ENCODE assay signal across 8 cellular contexts in the genomic region with DNA sequence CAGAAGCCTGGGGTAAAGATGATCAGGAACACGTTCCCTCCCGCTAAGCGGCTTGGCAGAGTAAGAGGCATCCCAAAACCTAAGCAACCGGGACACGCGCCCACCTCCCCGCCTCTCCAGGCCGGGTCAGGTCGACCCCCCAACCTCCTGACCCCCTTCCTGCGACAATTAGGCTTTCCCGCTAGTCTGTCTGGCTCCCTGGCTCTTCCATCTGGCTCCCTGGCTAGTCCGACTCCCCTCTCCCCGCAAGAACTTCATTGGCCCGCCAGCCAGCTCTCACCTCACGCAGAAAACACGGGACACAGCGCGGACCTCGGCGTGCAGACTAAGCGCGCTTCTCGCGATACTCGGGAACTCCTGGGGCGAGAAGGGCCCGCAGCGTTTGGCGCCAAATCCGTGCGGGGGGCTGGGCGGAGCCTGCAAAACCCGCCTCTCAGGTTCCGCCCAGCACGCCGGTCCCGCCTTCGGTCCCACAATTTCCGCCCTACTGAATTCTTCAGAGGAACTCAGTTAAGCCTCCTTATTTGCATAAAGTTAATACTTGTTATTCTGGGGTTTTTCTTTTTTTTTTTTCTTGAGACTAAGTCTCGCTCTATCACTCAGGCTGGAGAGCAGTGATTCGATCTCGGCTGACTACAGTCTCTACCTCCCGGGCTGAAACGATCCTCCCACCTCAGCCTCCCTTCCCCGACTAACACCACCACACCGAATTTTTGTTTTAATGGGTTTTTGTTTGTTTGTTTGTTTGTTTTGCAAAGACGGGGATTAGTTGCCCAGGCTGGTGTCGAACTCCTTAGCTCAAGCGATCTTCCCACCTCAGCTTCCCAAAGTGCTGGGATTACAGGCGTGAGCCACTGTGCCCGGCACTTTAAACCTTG. TPM values are rescaled to one million over a fixed set of nuclear protein-coding genes. Genes with fewer than 3 reads are reported as not detected.
A peak's percentile ranks its signal among the peaks of the same experiment; 100 is the strongest.
DNase-seq lines count a peak whose midpoint lies in the region; ATAC-seq and TF ChIP-seq lines count a peak whose summit lies in the region.

A gene with protein sequence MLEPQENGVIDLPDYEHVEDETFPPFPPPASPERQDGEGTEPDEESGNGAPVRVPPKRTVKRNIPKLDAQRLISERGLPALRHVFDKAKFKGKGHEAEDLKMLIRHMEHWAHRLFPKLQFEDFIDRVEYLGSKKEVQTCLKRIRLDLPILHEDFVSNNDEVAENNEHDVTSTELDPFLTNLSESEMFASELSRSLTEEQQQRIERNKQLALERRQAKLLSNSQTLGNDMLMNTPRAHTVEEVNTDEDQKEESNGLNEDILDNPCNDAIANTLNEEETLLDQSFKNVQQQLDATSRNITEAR (minus strand): TSS at position 327 of the 878 bp plus-strand sequence. CDS start 3,738 bp downstream, outside the sequence.

- TF ChIP-seq CTCF in upper lobe of right lung (IDR thresholded peaks at IDR 0.05), result no peak

- H3K4me1 ChIP-seq in upper lobe of right lung, result no peaks in the 10 kb centered on the region

- intact Hi-C loops in T-helper 1 cell treated with Interleukin-12 subunit alpha and Interleukin-12 subunit beta and Interleukin-4 antibody, amounts not matched to agents 30 ng/mL and 1 ng/mL, for 36 hours (cut with micrococcal nuclease), result loop anchor here (1.0 to 2.0 kb wide), 9 partner anchors 14 to 564 kb away; a partner anchor contains a TSS
- intact Hi-C loops in left cardiac atrium (cut with DNase I), result no loop called here
- intact Hi-C loops in posterior vena cava (cut with DNase I), result no loop called here
- intact Hi-C loops in upper lobe of right lung (cut with DNase I), result no loop called here

- peak; percentile 87 for DNase-seq in NCI-H1694 (lab: John Stamatoyannopoulos, UW)
- DNase-seq in amniotic stem cell (lab: John Stamatoyannopoulos, UW), result peak; percentile 91
- DNase-seq in left cardiac atrium, result peak; percentile 97
- DNase-seq in posterior vena cava (ENCODE audit: low spot score), result peak; percentile 99
- peak; percentile 98 for DNase-seq in upper lobe of right lung

- ATAC-seq in GM18498 (IDR thresholded peaks at IDR 0.05; ENCODE audit: unreplicated experiment) (peak; percentile 91), HG02885 (IDR thresholded peaks at IDR 0.05; ENCODE audit: poor library complexity, unreplicated experiment) (peak; percentile 91), left cardiac atrium (peak; percentile 99 to 100), upper lobe of right lung (peak; percentile 100)

- no peaks in the 10 kb centered on the region for H3K27me3 ChIP-seq in upper lobe of right lung

- H3K36me3 ChIP-seq in upper lobe of right lung, result peaks cover 8% of the 10 kb centered on the region

- peak within 1 kb of the TSS; percentile 62 for H3K4me3 ChIP-seq in upper lobe of right lung

- H3K27ac ChIP-seq in upper lobe of right lung, result peak within 1 kb of the TSS; percentile 75

- no peaks in the 10 kb centered on the region for H3K9me3 ChIP-seq in upper lobe of right lung

RNA-seq across cellular contexts. Expression of the gene that starts here (rescaled TPM):
- total RNA-seq in T-helper 1 cell treated with Interleukin-12 subunit alpha and Interleukin-12 subunit beta and Interleukin-4 antibody, amounts not matched to agents 30 ng/mL and 1 ng/mL, for 36 hours, result 25.1 and 28.8 TPM in 2 replicates
- total RNA-seq in left cardiac atrium, result 1 to 10 TPM; 4.3 to 6.1 TPM
- 1 to 10 TPM; 6.1 to 6.5 TPM for total RNA-seq in posterior vena cava
- total RNA-seq in upper lobe of right lung, result 4.6 TPM

Comparison
In these comparisons a context has a peak if more than half of its experiments do, and no peak if none do; other contexts are left out.
1. Peak in every context shown above with its lines: DNase-seq, ATAC-seq, H3K4me3 ChIP-seq and H3K27ac ChIP-seq.